Comparison of ENCODE assay signal across 8 cellular contexts in the genomic region with DNA sequence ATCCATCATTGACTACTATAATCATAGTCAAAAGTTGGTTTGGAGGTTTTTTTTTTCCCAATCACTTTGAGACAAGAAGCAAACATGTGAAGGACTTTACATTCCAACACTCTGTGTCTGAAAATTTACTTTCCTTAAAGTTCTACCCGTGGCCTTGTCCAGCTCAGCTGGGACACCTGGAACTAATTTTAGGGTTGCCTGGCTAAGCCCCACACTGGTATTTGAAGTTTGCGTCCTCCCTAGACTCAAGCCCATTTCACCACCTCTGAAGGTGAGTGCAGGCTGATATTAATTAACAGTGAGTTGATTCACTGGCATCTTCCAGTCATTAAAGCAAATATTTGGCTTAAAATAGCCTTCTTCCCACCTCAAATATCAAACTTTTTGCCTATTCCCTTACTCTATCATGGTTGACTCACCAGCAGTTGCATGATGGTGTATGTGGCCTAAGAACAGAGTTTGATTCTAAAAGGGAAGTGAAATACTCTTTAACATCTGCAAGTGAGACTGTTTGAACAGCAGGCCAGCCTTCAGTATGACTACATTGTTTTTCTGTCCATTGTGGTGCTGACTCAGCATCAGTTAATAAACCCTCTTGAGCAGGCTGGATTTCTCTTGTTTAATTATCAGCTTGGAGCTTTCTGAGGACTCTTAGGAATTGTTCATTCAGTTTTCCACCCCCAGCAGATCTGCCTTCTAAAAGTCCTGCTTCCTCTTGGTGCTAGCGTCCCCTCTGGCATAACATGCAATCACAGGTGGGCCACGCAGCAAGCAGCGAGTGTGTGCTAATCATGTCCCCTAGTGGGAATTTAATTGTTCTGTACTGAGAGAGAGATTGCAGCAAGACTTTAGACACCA. TPM values are rescaled to one million over a fixed set of nuclear protein-coding genes. Genes with fewer than 3 reads are reported as not detected.
DNase-seq lines count a peak whose midpoint lies in the region; ATAC-seq and TF ChIP-seq lines count a peak whose summit lies in the region.

No MANE protein-coding gene starts in this region.

- H3K4me1 Mint-ChIP-seq in CD8-positive, alpha-beta memory T cell, result peaks cover 65 to 83% (median 79%) of the 10 kb centered on the region in 3 donors
- peaks cover 45% of the 10 kb centered on the region for H3K4me1 Mint-ChIP-seq in activated T-helper 17 cell treated with anti-CD3 and anti-CD28 coated beads, Interleukin-2, amount 50 U/mL, for 72 hours
- H3K4me1 Mint-ChIP-seq in immature natural killer cell, result peaks cover 55 to 69% of the 10 kb centered on the region in 2 donors
- H3K4me1 Mint-ChIP-seq in type B pancreatic cell (ENCODE audit: unreplicated experiment), result peaks cover 44% of the 10 kb centered on the region

- H3K27me3 Mint-ChIP-seq in CD8-positive, alpha-beta memory T cell, result peaks cover 0 to 4% of the 10 kb centered on the region in 2 donors
- H3K27me3 Mint-ChIP-seq in activated T-helper 17 cell treated with anti-CD3 and anti-CD28 coated beads, Interleukin-2, amount 50 U/mL, for 72 hours, result no peaks in the 10 kb centered on the region
- H3K27me3 Mint-ChIP-seq in immature natural killer cell (ENCODE audit: low read depth in 3 of 3) (peaks cover 2 to 6% (median 2%) of the 10 kb centered on the region in 3 donors), type B pancreatic cell (peaks cover 50% of the 10 kb centered on the region)

- POLR2A ChIA-PET in CD8-positive, alpha-beta memory T cell (lab: Charles Lee), result interaction anchor here (0.6 to 1.2 kb wide), 4 partner anchors 9 to 713 kb away, joined by 3 to 4 read pairs (median 3); no protein-coding TSS in a partner anchor

- ATAC-seq in GM18861 (IDR thresholded peaks at IDR 0.05; ENCODE audit: unreplicated experiment), result peak; percentile 71
- ATAC-seq in HG02981 (IDR thresholded peaks at IDR 0.05; ENCODE audit: unreplicated experiment), result peak; percentile 73
- ATAC-seq in activated T-helper 17 cell treated with anti-CD3 and anti-CD28 coated beads, Interleukin-2, amount 50 U/mL, for 72 hours (replicated peaks), result peak; percentile 52

- H3K4me3 Mint-ChIP-seq in CD8-positive, alpha-beta memory T cell, result peak overlapping the region; percentile 29 to 96 (median 56)
- peak overlapping the region; percentile 90 for H3K4me3 Mint-ChIP-seq in activated T-helper 17 cell treated with anti-CD3 and anti-CD28 coated beads, Interleukin-2, amount 50 U/mL, for 72 hours
- peak overlapping the region in 1 of 5 donors; percentile 8 for H3K4me3 Mint-ChIP-seq in immature natural killer cell
- H3K4me3 Mint-ChIP-seq in type B pancreatic cell, result peak overlapping the region; percentile 58

- H3K36me3 Mint-ChIP-seq in CD8-positive, alpha-beta memory T cell, result peaks cover 0 to 5% (median 1%) of the 10 kb centered on the region in 3 donors
- peaks cover 38% of the 10 kb centered on the region for H3K36me3 Mint-ChIP-seq in activated T-helper 17 cell treated with anti-CD3 and anti-CD28 coated beads, Interleukin-2, amount 50 U/mL, for 72 hours (ENCODE audit: low read depth)
- H3K36me3 Mint-ChIP-seq in immature natural killer cell, result no peaks in the 10 kb centered on the region
- H3K36me3 Mint-ChIP-seq in type B pancreatic cell, result no peaks in the 10 kb centered on the region

- CTCF ChIA-PET in CD8-positive, alpha-beta memory T cell (lab: Charles Lee), result interaction anchor here (1.2 to 2.1 kb wide), 5 partner anchors 8 to 652 kb away, joined by 4 to 8 read pairs (median 6); no protein-coding TSS in a partner anchor

- peaks cover 57% of the 10 kb centered on the region for H3K4me1 ChIP-seq in CD8-positive, alpha-beta memory T cell (ENCODE audit: insufficient read depth, low read length)

- no peaks in the 10 kb centered on the region for H3K36me3 ChIP-seq in CD8-positive, alpha-beta memory T cell (ENCODE audit: insufficient read depth, low read length)

- peak; percentile 69 for TF ChIP-seq CTCF in type B pancreatic cell (conservative IDR thresholded peaks at IDR 0.05)

- H3K27me3 ChIP-seq in CD8-positive, alpha-beta memory T cell (ENCODE audit: insufficient read depth, low read length, poor library complexity, severe bottlenecking), result no peaks in the 10 kb centered on the region

- no peak overlapping the region for H3K27ac ChIP-seq in CD8-positive, alpha-beta memory T cell (ENCODE audit: low read depth, low read length)

- no peaks in the 10 kb centered on the region for H3K9me3 Mint-ChIP-seq in CD8-positive, alpha-beta memory T cell
- no peaks in the 10 kb centered on the region for H3K9me3 Mint-ChIP-seq in activated T-helper 17 cell treated with anti-CD3 and anti-CD28 coated beads, Interleukin-2, amount 50 U/mL, for 72 hours
- H3K9me3 Mint-ChIP-seq in immature natural killer cell, result no peaks in the 10 kb centered on the region
- H3K9me3 Mint-ChIP-seq in type B pancreatic cell, result no peaks in the 10 kb centered on the region

- DNase-seq in CD8-positive, alpha-beta memory T cell, result no peak
- DNase-seq in NCI-H2029 treated with DMSO at 0.1 percent for 48 hours (lab: John Stamatoyannopoulos, UW) (peak; percentile 30), immature natural killer cell (no peak), type B pancreatic cell (ENCODE audit: extremely low spot score, unreplicated experiment) (no peak), COLO829 (ENCODE audit: low spot score) (no peak)

- no peaks in the 10 kb centered on the region for H3K9me3 ChIP-seq in CD8-positive, alpha-beta memory T cell (ENCODE audit: low read length)

- H3K27ac Mint-ChIP-seq in CD8-positive, alpha-beta memory T cell, result peak overlapping the region; percentile 39 to 90 (median 72)
- H3K27ac Mint-ChIP-seq in activated T-helper 17 cell treated with anti-CD3 and anti-CD28 coated beads, Interleukin-2, amount 50 U/mL, for 72 hours, result peak overlapping the region; percentile 79
- H3K27ac Mint-ChIP-seq in immature natural killer cell (peak overlapping the region; percentile 18 to 81 (median 40)), type B pancreatic cell (peak overlapping the region; percentile 89)

- no peak overlapping the region for H3K4me3 ChIP-seq in CD8-positive, alpha-beta memory T cell (ENCODE audit: low read length)

RNA-seq across cellular contexts. Expression of gene PRDM1, which starts 1.8 kb away (rescaled TPM):
- total RNA-seq in CD8-positive, alpha-beta memory T cell, result 10 to 100 TPM; 88.2 to 90.7 TPM
- 79.8 TPM for polyA plus RNA-seq in CD8-positive, alpha-beta memory T cell
- 100 to 1,000 TPM; 138 to 149 TPM for total RNA-seq in activated T-helper 17 cell treated with anti-CD3 and anti-CD28 coated beads, Interleukin-2, amount 50 U/mL, for 72 hours
- polyA plus RNA-seq in immature natural killer cell, result 10 to 100 TPM; 25.3 to 77.0 (median 33.0) TPM
- 15.5 and 35.5 TPM in 2 replicates for total RNA-seq in type B pancreatic cell (ENCODE audit: low replicate concordance)
